8 cellular contexts compared by ENCODE assay signal in genomic region chr15:42650208-42651066, GRCh38.
DNase-seq lines count a peak whose midpoint lies in the region; ATAC-seq and TF ChIP-seq lines count a peak whose summit lies in the region.

No MANE protein-coding gene starts in this region.

- H3K4me3 Mint-ChIP-seq in activated CD4-positive, alpha-beta memory T cell treated with anti-CD3 and anti-CD28 coated beads for 36 hours: no peak overlapping the region
- no peak overlapping the region for H3K4me3 Mint-ChIP-seq in endothelial cell (ENCODE audit: unreplicated experiment)
- no peak overlapping the region for H3K4me3 Mint-ChIP-seq in stimulated activated memory B cell treated with anti-CD40 and anti-IgM and Interleukin-4, amounts not matched to agents 10 μg/mL and 1 μg/mL and 100 μg/mL, for 72 hours

- peaks cover 4% of the 10 kb centered on the region for H3K4me1 Mint-ChIP-seq in activated CD4-positive, alpha-beta memory T cell treated with anti-CD3 and anti-CD28 coated beads for 36 hours (ENCODE audit: low read depth)
- H3K4me1 Mint-ChIP-seq in endothelial cell (ENCODE audit: unreplicated experiment): no peaks in the 10 kb centered on the region
- H3K4me1 Mint-ChIP-seq in stimulated activated memory B cell treated with anti-CD40 and anti-IgM and Interleukin-4, amounts not matched to agents 10 μg/mL and 1 μg/mL and 100 μg/mL, for 72 hours: peaks cover 15% of the 10 kb centered on the region

- peak; percentile 60 for TF ChIP-seq CTCF in endothelial cell (IDR thresholded peaks at IDR 0.05; ENCODE audit: unreplicated experiment)

- CTCF ChIA-PET in activated CD4-positive, alpha-beta memory T cell treated with anti-CD3 and anti-CD28 coated beads for 36 hours (lab: Charles Lee): interaction anchor here (1.3 kb wide), 1 partner anchor 75 kb away, joined by 3 read pairs; the partner anchor contains the start of gene STARD9

- intact Hi-C loops in activated CD4-positive, alpha-beta memory T cell treated with anti-CD3 and anti-CD28 coated beads for 36 hours (cut with micrococcal nuclease): loop anchor here (1.0 kb wide), 1 partner anchor 102 kb away; the partner anchor contains the start of genes HAUS2 and LRRC57

- peak; percentile 16 to 57 (median 48) for DNase-seq in NCI-H1417 (lab: John Stamatoyannopoulos, UW)
- DNase-seq in NCI-H1417 treated with DMSO at 0.1 percent for 48 hours (lab: John Stamatoyannopoulos, UW): no peak
- peak; percentile 37 for DNase-seq in NCI-H748 treated with DMSO at 0.1 percent for 48 hours (lab: John Stamatoyannopoulos, UW)
- peak; percentile 76 for DNase-seq in activated CD4-positive, alpha-beta memory T cell treated with anti-CD3 and anti-CD28 coated beads for 36 hours
- peak; percentile 66 for DNase-seq in endothelial cell (ENCODE audit: low spot score)
- DNase-seq in middle frontal gyrus (ENCODE audit: extremely low spot score, low spot score): peak; percentile 60

- ATAC-seq in HG03432 (IDR thresholded peaks at IDR 0.05; ENCODE audit: unreplicated experiment): peak; percentile 71
- peak; percentile 87 for ATAC-seq in stimulated activated memory B cell treated with anti-CD40 and anti-IgM and Interleukin-4, amounts not matched to agents 10 μg/mL and 1 μg/mL and 100 μg/mL, for 72 hours

- H3K27ac Mint-ChIP-seq in activated CD4-positive, alpha-beta memory T cell treated with anti-CD3 and anti-CD28 coated beads for 36 hours: no peak overlapping the region
- no peak overlapping the region for H3K27ac Mint-ChIP-seq in endothelial cell (ENCODE audit: unreplicated experiment)
- no peak overlapping the region for H3K27ac Mint-ChIP-seq in stimulated activated memory B cell treated with anti-CD40 and anti-IgM and Interleukin-4, amounts not matched to agents 10 μg/mL and 1 μg/mL and 100 μg/mL, for 72 hours

- H3K27me3 Mint-ChIP-seq in activated CD4-positive, alpha-beta memory T cell treated with anti-CD3 and anti-CD28 coated beads for 36 hours: no peaks in the 10 kb centered on the region
- no peaks in the 10 kb centered on the region for H3K27me3 Mint-ChIP-seq in endothelial cell (ENCODE audit: unreplicated experiment)
- H3K27me3 Mint-ChIP-seq in stimulated activated memory B cell treated with anti-CD40 and anti-IgM and Interleukin-4, amounts not matched to agents 10 μg/mL and 1 μg/mL and 100 μg/mL, for 72 hours: no peaks in the 10 kb centered on the region

- H3K36me3 Mint-ChIP-seq in activated CD4-positive, alpha-beta memory T cell treated with anti-CD3 and anti-CD28 coated beads for 36 hours: no peaks in the 10 kb centered on the region
- H3K36me3 Mint-ChIP-seq in endothelial cell (ENCODE audit: low read depth, unreplicated experiment): no peaks in the 10 kb centered on the region
- H3K36me3 Mint-ChIP-seq in stimulated activated memory B cell treated with anti-CD40 and anti-IgM and Interleukin-4, amounts not matched to agents 10 μg/mL and 1 μg/mL and 100 μg/mL, for 72 hours: peaks cover 7% of the 10 kb centered on the region

- POLR2A ChIA-PET in activated CD4-positive, alpha-beta memory T cell treated with anti-CD3 and anti-CD28 coated beads for 36 hours (lab: Charles Lee): interaction anchor here (0.6 kb wide), 1 partner anchor 26 kb away, joined by 3 read pairs; no protein-coding TSS in a partner anchor

- no peaks in the 10 kb centered on the region for H3K9me3 Mint-ChIP-seq in activated CD4-positive, alpha-beta memory T cell treated with anti-CD3 and anti-CD28 coated beads for 36 hours
- H3K9me3 Mint-ChIP-seq in endothelial cell (ENCODE audit: unreplicated experiment): no peaks in the 10 kb centered on the region
- no peaks in the 10 kb centered on the region for H3K9me3 Mint-ChIP-seq in stimulated activated memory B cell treated with anti-CD40 and anti-IgM and Interleukin-4, amounts not matched to agents 10 μg/mL and 1 μg/mL and 100 μg/mL, for 72 hours
